2 cellular contexts compared by ENCODE assay signal in the genomic region with DNA sequence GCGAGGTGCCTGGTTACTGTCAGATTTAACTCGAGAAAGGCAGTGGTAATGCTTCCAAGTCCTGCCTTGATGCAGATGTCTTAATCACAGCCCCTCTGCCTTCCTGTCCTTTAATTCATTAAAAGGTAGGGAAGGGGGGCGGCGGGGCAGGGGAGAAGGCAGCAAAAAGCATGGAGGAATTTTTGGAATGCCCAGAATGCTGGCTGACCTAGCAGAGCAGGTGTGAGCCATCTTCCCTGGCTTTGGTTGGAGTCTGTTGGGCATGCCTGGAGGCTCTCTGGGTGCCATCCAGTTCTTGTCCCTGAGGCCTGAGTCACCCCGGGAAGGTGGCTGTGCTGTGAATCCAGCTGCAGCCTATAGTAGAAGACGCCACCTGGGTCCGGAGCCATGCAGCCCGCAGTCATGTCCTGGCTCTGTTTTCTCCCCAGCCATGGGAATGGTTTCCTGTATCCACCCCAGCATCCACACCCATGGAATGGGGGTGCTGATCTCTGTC.
TF ChIP-seq lines count a peak whose summit lies in the region.

No MANE protein-coding gene starts in this region.

TF ChIP-seq in A549, 52 proteins besides CTCF, POLR2A, EP300 and RAD21:
- TF ChIP-seq FOSL2 (IDR thresholded peaks at IDR 0.05): no peak
- TF ChIP-seq FOSL2 (CRISPR knock-in tag; IDR thresholded peaks at IDR 0.05): no peak
- TF ChIP-seq, protein P1, sequence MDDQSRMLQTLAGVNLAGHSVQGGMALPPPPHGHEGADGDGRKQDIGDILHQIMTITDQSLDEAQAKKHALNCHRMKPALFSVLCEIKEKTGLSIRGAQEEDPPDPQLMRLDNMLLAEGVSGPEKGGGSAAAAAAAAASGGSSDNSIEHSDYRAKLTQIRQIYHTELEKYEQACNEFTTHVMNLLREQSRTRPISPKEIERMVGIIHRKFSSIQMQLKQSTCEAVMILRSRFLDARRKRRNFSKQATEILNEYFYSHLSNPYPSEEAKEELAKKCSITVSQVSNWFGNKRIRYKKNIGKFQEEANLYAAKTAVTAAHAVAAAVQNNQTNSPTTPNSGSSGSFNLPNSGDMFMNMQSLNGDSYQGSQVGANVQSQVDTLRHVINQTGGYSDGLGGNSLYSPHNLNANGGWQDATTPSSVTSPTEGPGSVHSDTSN (IDR thresholded peaks at IDR 0.05): no peak
- TF ChIP-seq CEBPB (IDR thresholded peaks at IDR 0.05): no peak
- TF ChIP-seq ZC3H11A (IDR thresholded peaks at IDR 0.05): no peak
TF ChIP-seq in A549: peak in this region for 0.

TF ChIP-seq in endothelial cell of umbilical vein, 7 proteins besides CTCF, POLR2A, EP300 and RAD21:
- TF ChIP-seq FOS (IDR thresholded peaks at IDR 0.05; ENCODE audit: borderline replicate concordance, insufficient read depth, low read length): no peak
- no peak for TF ChIP-seq MYC (IDR thresholded peaks at IDR 0.05; ENCODE audit: low read depth, low read length)
- no peak for TF ChIP-seq JUN (IDR thresholded peaks at IDR 0.05; ENCODE audit: borderline replicate concordance, insufficient read depth, insufficient read length, low read depth)
- TF ChIP-seq EZH2 (IDR thresholded peaks at IDR 0.05; ENCODE audit: borderline replicate concordance, low read depth, low read length, severe bottlenecking): no peak
- TF ChIP-seq GATA2 (IDR thresholded peaks at IDR 0.05; ENCODE audit: insufficient read depth, insufficient read length, low read depth, low read length): no peak
- no peak for TF ChIP-seq POLR2AphosphoS5 (IDR thresholded peaks at IDR 0.05; ENCODE audit: insufficient read depth, low read depth, low read length)
- TF ChIP-seq, protein P2, sequence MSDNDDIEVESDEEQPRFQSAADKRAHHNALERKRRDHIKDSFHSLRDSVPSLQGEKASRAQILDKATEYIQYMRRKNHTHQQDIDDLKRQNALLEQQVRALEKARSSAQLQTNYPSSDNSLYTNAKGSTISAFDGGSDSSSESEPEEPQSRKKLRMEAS (IDR thresholded peaks at IDR 0.05; ENCODE audit: insufficient read depth, insufficient read length): no peak
